ENCODE assay signal across 15 cellular contexts in the genomic region with DNA sequence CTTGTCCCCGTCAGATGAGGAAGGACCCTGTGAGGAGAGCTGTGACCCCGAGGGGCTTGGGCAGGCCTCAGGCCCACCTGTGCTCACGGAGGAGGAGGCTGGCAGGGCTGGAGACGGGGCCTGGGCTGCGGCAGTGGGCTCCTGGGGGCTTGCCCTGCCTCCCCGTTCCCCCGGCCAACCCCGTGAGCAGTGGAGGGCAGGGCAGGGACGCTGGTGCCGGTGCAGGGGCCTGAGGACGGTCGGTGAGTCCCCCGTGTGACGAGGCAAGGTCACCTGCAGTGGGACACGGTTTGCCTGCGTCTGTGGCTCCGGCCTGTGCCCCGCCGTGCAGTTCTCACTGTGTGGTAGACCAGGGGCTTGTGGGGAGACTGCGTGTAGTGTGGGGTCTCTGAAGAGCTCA. TPM values are rescaled to one million over a fixed set of nuclear protein-coding genes. Genes with fewer than 3 reads are reported as not detected.
DNase-seq lines count a peak whose midpoint lies in the region; ATAC-seq and TF ChIP-seq lines count a peak whose summit lies in the region.
"Had no signal": no experiment of that assay in that cellular context is flagged by ENCODE, and none has a peak within 500 bp of the region (broad histone marks: within the 10 kb centered on the region; RNA-seq: fewer than 3 reads in every experiment).

No MANE protein-coding gene starts in this region.

- peaks cover 0 to 6% of the 10 kb centered on the region in 2 donors for H3K36me3 Mint-ChIP-seq in CD14-positive monocyte
- H3K36me3 Mint-ChIP-seq: CD8-positive, alpha-beta T cell had no signal

- H3K9me2 ChIP-seq in MM.1S (replicated peaks; ENCODE audit: insufficient read depth, low read length): no peaks in the 10 kb centered on the region

- H3K4me1 Mint-ChIP-seq in CD14-positive monocyte: peaks cover 10% of the 10 kb centered on the region

- no peak overlapping the region for H3K9ac ChIP-seq in MM.1S (ENCODE audit: low read length)
- H3K9ac ChIP-seq: GM23248 had no signal

- H3K27ac ChIP-seq in 22Rv1 (peak overlapping the region; percentile 65), MM.1S (ENCODE audit: low read length) (no peak overlapping the region), adrenal gland (peak overlapping the region in 3 of 5 donors; percentile 60 to 90 (median 78)), gastroesophageal sphincter (peak overlapping the region in 3 of 4 donors; percentile 83 to 91 (median 84))
- H3K27ac ChIP-seq: GM23248 had no signal

- 79 to 90% (median 83%) methylated on average over 2 to 20 of the region's 20 CpGs for WGBS in adrenal gland, 4 donors
- 70% methylated on average over 2 of the region's 20 CpGs; no CpG with 5 or more reads in 1 of the 2 donors for WGBS in gastroesophageal sphincter (ENCODE audit: low coverage in 1 of 2), 2 donors

- no peak overlapping the region for H2AFZ ChIP-seq in MM.1S (ENCODE audit: low read length)
- H2AFZ ChIP-seq: GM23248 had no signal

- no peaks in the 10 kb centered on the region for H3K27me3 ChIP-seq in MM.1S (replicated peaks; ENCODE audit: insufficient read depth, low read length)
- no peaks in the 10 kb centered on the region for H3K27me3 ChIP-seq in adrenal gland
- H3K27me3 ChIP-seq in gastroesophageal sphincter: no peaks in the 10 kb centered on the region
- H3K27me3 ChIP-seq: BLaER1 had no signal

- peaks cover 0 to 3% (median 0%) of the 10 kb centered on the region in 3 donors for H3K27me3 Mint-ChIP-seq in CD14-positive monocyte (ENCODE audit: low read depth in 3 of 3)

- no peaks in the 10 kb centered on the region for H4K20me1 ChIP-seq in MM.1S (ENCODE audit: insufficient read depth, low read length)
- H4K20me1 ChIP-seq: BLaER1 had no signal

- peaks cover 8% of the 10 kb centered on the region for H3K4me1 ChIP-seq in MM.1S (ENCODE audit: low read length)
- peaks cover 12 to 13% of the 10 kb centered on the region in 2 donors for H3K4me1 ChIP-seq in adrenal gland (replicated peaks in 1 of 2)
- H3K4me1 ChIP-seq in gastroesophageal sphincter: peaks cover 0 to 24% (median 12%) of the 10 kb centered on the region in 3 donors

- intact Hi-C loops in adrenal gland (cut with DNase I): loop anchor here in 1 of 2 donors (5.0 kb wide), 1 partner anchor 82 kb away; no protein-coding TSS in a partner anchor
- intact Hi-C loops in CD14-positive monocyte (cut with micrococcal nuclease): loop anchor here (2.0 to 5.0 kb wide), 2 partner anchors 23 to 82 kb away; a partner anchor contains a TSS

- H3K4me3 Mint-ChIP-seq in CD14-positive monocyte: no peak overlapping the region
- H3K4me3 Mint-ChIP-seq: CD8-positive, alpha-beta T cell had no signal

- TF ChIP-seq CTCF in 22Rv1 (IDR thresholded peaks at IDR 0.05) (no peak), MM.1S (IDR thresholded peaks at IDR 0.05; ENCODE audit: low read length) (no peak), adrenal gland (IDR thresholded peaks at IDR 0.05) (no peak), gastroesophageal sphincter (IDR thresholded peaks at IDR 0.05) (no peak), CD14-positive monocyte (IDR thresholded peaks at IDR 0.05) (no peak)

- no peak for DNase-seq in MM.1S
- no peak for DNase-seq in adrenal gland
- no peak for DNase-seq in stimulated activated CD4-positive, alpha-beta T cell treated with anti-CD3 and anti-CD28 coated beads, Interleukin-1b, Interleukin-23, amount 100 ng/mL, for 48 hours
- DNase-seq in nucleus accumbens (lab: John Stamatoyannopoulos, UW): no peak
- DNase-seq in CD14-positive monocyte (ENCODE audit: low spot score): no peak
- DNase-seq: 8988T; Calu3; CD8-positive, alpha-beta T cell; DMS79 treated with DMSO at 0.1 percent for 48 hours; GM23248 had no signal

- no peak for ATAC-seq in gastroesophageal sphincter
- ATAC-seq in GM21737 (IDR thresholded peaks at IDR 0.05; ENCODE audit: unreplicated experiment): no peak
- ATAC-seq: HCT116 had no signal

- H3K9me3 Mint-ChIP-seq in CD14-positive monocyte: no peaks in the 10 kb centered on the region
- H3K9me3 Mint-ChIP-seq: CD8-positive, alpha-beta T cell had no signal

- H3F3A ChIP-seq in MM.1S (ENCODE audit: insufficient read depth, low read length): no peaks in the 10 kb centered on the region

- no peak overlapping the region for H3K27ac Mint-ChIP-seq in CD14-positive monocyte
- H3K27ac Mint-ChIP-seq: CD8-positive, alpha-beta T cell had no signal

- TF ChIP-seq POLR2A in adrenal gland (IDR thresholded peaks at IDR 0.05) (no peak), gastroesophageal sphincter (IDR thresholded peaks at IDR 0.05) (no peak)

- H3K36me3 ChIP-seq in MM.1S (replicated peaks; ENCODE audit: insufficient read depth, low read length) (no peaks in the 10 kb centered on the region), adrenal gland (replicated peaks in 1 of 2) (peaks cover 0 to 9% of the 10 kb centered on the region in 2 donors), gastroesophageal sphincter (peaks cover 0 to 43% of the 10 kb centered on the region in 2 donors)

- H3K4me3 ChIP-seq in MM.1S (ENCODE audit: low read length): no peak overlapping the region
- H3K4me3 ChIP-seq in adrenal gland: no peak overlapping the region
- no peak overlapping the region for H3K4me3 ChIP-seq in gastroesophageal sphincter
- H3K4me3 ChIP-seq: BLaER1, GM23248 had no signal

- no peaks in the 10 kb centered on the region for H3K79me2 ChIP-seq in MM.1S (ENCODE audit: low read length)

- H3K4me2 ChIP-seq in MM.1S (ENCODE audit: low read depth, low read length): peak overlapping the region; percentile 79; the same call in 1 of the 2 replicates

- no peaks in the 10 kb centered on the region for H3K9me3 ChIP-seq in MM.1S (replicated peaks; ENCODE audit: insufficient read depth, low read length)
- H3K9me3 ChIP-seq in adrenal gland (replicated peaks in 1 of 3): no peaks in the 10 kb centered on the region
- no peaks in the 10 kb centered on the region for H3K9me3 ChIP-seq in gastroesophageal sphincter
- H3K9me3 ChIP-seq: BLaER1 had no signal

- TF ChIP-seq EP300 in gastroesophageal sphincter (IDR thresholded peaks at IDR 0.05): no peak

RNA-seq across cellular contexts. Expression of a gene that starts 8.3 kb away (rescaled TPM):
- total RNA-seq in adrenal gland: 100 to 1,000 TPM in 2 of 8 donors, 10 to 100 TPM in 6; 34.7 to 177 (median 89.2) TPM
- 100 to 1,000 TPM in 2 of 3 donors, 10 to 100 TPM in 1; 37.9 to 462 (median 302) TPM for polyA plus RNA-seq in adrenal gland
- 10 to 100 TPM; 50.2 to 64.0 (median 55.0) TPM for total RNA-seq in gastroesophageal sphincter
- 10 to 100 TPM; 25.4 to 26.3 TPM for polyA plus RNA-seq in CD14-positive monocyte

RNA-seq across cellular contexts. Expression of a gene that starts 10.5 kb away (rescaled TPM):
- 10 to 100 TPM; 12.4 to 55.8 (median 26.9) TPM for total RNA-seq in adrenal gland
- polyA plus RNA-seq in adrenal gland: 100 to 1,000 TPM in 2 of 3 donors, 1 to 10 TPM in 1; 3.0 to 162 (median 125) TPM
- total RNA-seq in gastroesophageal sphincter: 10 to 100 TPM in 3 of 4 donors, 1 to 10 TPM in 1; 8.5 to 21.2 (median 16.8) TPM
- polyA plus RNA-seq in CD14-positive monocyte: 1 to 10 TPM in 1 of 2 donors, under 1 TPM in 1; 0.13 to 1.1 TPM

RNA-seq across cellular contexts. Expression of a gene that starts 15.9 kb away (rescaled TPM):
- total RNA-seq in adrenal gland (10 to 100 TPM in 1 of 8 donors, 1 to 10 TPM in 7; 1.4 to 11.5 (median 3.8) TPM), gastroesophageal sphincter (1 to 10 TPM in 3 of 4 donors, not detected in 1; 1.1 to 1.5 (median 1.3) TPM)
- polyA plus RNA-seq in adrenal gland (10 to 100 TPM in 2 of 3 donors, under 1 TPM in 1; 0.13 to 21.1 (median 12.2) TPM), CD14-positive monocyte (not detected)

RNA-seq across cellular contexts. Expression of a gene that starts 18.0 kb away (rescaled TPM):
- total RNA-seq in adrenal gland: 100 to 1,000 TPM in 6 of 8 donors, 10 to 100 TPM in 2; 67.0 to 164 (median 140) TPM
- polyA plus RNA-seq in adrenal gland: 100 to 1,000 TPM in 2 of 3 donors, 1 to 10 TPM in 1; 7.1 to 253 (median 241) TPM
- 10 to 100 TPM; 25.4 to 70.0 (median 51.9) TPM for total RNA-seq in gastroesophageal sphincter
- polyA plus RNA-seq in CD14-positive monocyte: 10 to 100 TPM; 42.1 to 65.6 TPM

RNA-seq across cellular contexts. Expression of a gene that starts 20.6 kb away (rescaled TPM):
- 100 to 1,000 TPM; 160 to 339 (median 213) TPM for total RNA-seq in adrenal gland
- polyA plus RNA-seq in adrenal gland: 100 to 1,000 TPM; 121 to 199 (median 177) TPM
- 100 to 1,000 TPM; 161 to 212 (median 179) TPM for total RNA-seq in gastroesophageal sphincter
- 100 to 1,000 TPM in 1 of 2 donors, 10 to 100 TPM in 1; 83.3 to 106 TPM for polyA plus RNA-seq in CD14-positive monocyte
